Comparison of ENCODE assay signal across 9 cellular contexts in the genomic region with DNA sequence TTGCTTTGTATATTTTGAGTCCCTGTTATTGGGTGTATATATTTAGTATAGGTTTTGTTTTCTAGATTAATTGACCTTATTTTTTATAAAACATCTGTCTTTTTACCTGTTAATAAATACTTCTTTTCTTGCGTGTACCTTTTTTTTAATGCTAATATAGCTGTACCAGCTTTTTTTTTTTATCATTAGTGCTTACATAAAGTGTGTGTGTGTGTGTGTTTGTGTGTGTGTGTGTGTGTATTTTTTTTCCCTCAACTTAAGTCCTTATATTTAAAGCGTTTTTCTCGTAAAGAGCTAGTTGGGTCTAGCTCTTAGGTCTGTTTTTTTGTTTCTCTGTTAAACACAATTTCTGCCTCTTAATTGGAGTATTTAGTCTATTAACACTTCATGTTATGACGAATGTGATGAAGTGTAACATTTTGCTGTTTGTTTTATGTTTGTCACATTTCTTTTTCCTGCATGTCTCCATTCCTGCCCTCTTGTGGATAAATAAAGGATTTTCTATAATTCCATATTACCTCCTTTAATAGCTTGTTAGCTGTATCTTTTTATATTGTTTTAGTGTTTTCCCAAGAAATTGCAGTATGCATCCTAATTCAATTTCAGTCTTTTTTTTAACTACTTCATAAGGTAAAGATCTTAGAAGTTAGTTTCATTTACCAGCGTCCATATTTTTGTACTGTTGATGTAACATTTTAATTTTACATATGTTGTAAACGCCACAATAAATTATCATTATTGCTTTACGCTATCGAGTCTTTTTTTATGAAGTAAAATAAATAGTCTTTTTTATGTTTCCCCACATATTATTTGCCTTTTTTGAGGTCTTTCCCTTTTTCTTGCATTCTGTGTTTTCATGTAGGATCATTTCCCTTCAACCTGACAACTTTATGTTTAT. TPM values are rescaled to one million over a fixed set of nuclear protein-coding genes. Genes with fewer than 3 reads are reported as not detected.
DNase-seq lines count a peak whose midpoint lies in the region; ATAC-seq and TF ChIP-seq lines count a peak whose summit lies in the region.
"Had no signal": no experiment of that assay in that cellular context is flagged by ENCODE, and none has a peak within 500 bp of the region (broad histone marks: within the 10 kb centered on the region; RNA-seq: fewer than 3 reads in every experiment).

No MANE protein-coding gene starts in this region.

- intact Hi-C loops in A673 (cut with micrococcal nuclease; ENCODE audit: unreplicated experiment), result no loop called here

- no peak overlapping the region for H3K27ac ChIP-seq in A673 (ENCODE audit: low read depth, low read length, poor library complexity, severe bottlenecking)
- no peak overlapping the region for H3K27ac ChIP-seq in foreskin keratinocyte
- no peak overlapping the region for H3K27ac ChIP-seq in right atrium auricular region
- H3K27ac ChIP-seq: epithelial cell of prostate had no signal

- peaks cover 53% of the 10 kb centered on the region for H3K36me3 Mint-ChIP-seq in T-helper 2 cell treated with Interferon-gamma antibody and Interleukin-4, amounts not matched to agents 5 μg/mL and 100 μg/mL, for 36 hours (ENCODE audit: low read depth)

- H3K9me3 ChIP-seq in A673 (ENCODE audit: low read depth, low read length, poor library complexity, severe bottlenecking) (no peaks in the 10 kb centered on the region), right atrium auricular region (no peaks in the 10 kb centered on the region)

- no peaks in the 10 kb centered on the region for H3K27me3 Mint-ChIP-seq in T-helper 2 cell treated with Interferon-gamma antibody and Interleukin-4, amounts not matched to agents 5 μg/mL and 100 μg/mL, for 36 hours (ENCODE audit: low read depth)

- peaks cover 43% of the 10 kb centered on the region for H3K4me1 Mint-ChIP-seq in T-helper 2 cell treated with Interferon-gamma antibody and Interleukin-4, amounts not matched to agents 5 μg/mL and 100 μg/mL, for 36 hours (ENCODE audit: low read depth)

- peaks cover 19% of the 10 kb centered on the region for H3K4me1 ChIP-seq in A673 (ENCODE audit: insufficient read depth, low read length, poor library complexity, severe bottlenecking)
- H3K4me1 ChIP-seq in foreskin keratinocyte, result peaks cover 23% of the 10 kb centered on the region
- H3K4me1 ChIP-seq in right atrium auricular region, result peaks cover 0 to 45% of the 10 kb centered on the region in 2 donors

- no peak overlapping the region for H3K4me3 ChIP-seq in A673 (ENCODE audit: low read depth, low read length, poor library complexity, severe bottlenecking)
- H3K4me3 ChIP-seq in right atrium auricular region, result no peak overlapping the region

- ATAC-seq in foreskin keratinocyte (no peak), left lobe of liver (no peak)

- BruUV-seq in A673 (replicated peaks; lab: Mats Ljungman, UMichigan), result no TSS peak

- peaks cover 22% of the 10 kb centered on the region for H3K36me3 ChIP-seq in A673 (ENCODE audit: insufficient read depth, low read length, poor library complexity, severe bottlenecking)
- peaks cover 24% of the 10 kb centered on the region for H3K36me3 ChIP-seq in right atrium auricular region

- DNase-seq in A673 (ENCODE audit: low spot score) (peak; percentile 50), GM03348 (ENCODE audit: low spot score) (peak; percentile 27), foreskin keratinocyte (no peak), left lobe of liver (ENCODE audit: low spot score) (no peak), GM20000 (ENCODE audit: low spot score) (no peak), right atrium auricular region (ENCODE audit: low spot score) (no peak)
- no peak for DNase-seq in T-helper 2 cell treated with Interferon-gamma antibody and Interleukin-4, amounts not matched to agents 5 μg/mL and 100 μg/mL, for 36 hours (ENCODE audit: low spot score)
- no peak for DNase-seq in stimulated activated CD4-positive, alpha-beta T cell treated with anti-CD3 and anti-CD28 coated beads, Interleukin-2, amount 100 ng/mL, for 48 hours

- POLR2A ChIA-PET in A673 (lab: Charles Lee; ENCODE audit: low non-redundant PET), result no interaction called here

- TF ChIP-seq CTCF in A673 (conservative IDR thresholded peaks at IDR 0.05; ENCODE audit: low read depth, low read length), result peak; percentile 60
- TF ChIP-seq CTCF in foreskin keratinocyte (conservative IDR thresholded peaks at IDR 0.05), result peak; percentile 56
- no peak for TF ChIP-seq CTCF in GM20000 (IDR thresholded peaks at IDR 0.05; ENCODE audit: extremely low read depth, missing control alignments)
- TF ChIP-seq CTCF in right atrium auricular region (IDR thresholded peaks at IDR 0.05), result peak in 1 of 2 donors; percentile 56

- no peak overlapping the region for H3K27ac Mint-ChIP-seq in T-helper 2 cell treated with Interferon-gamma antibody and Interleukin-4, amounts not matched to agents 5 μg/mL and 100 μg/mL, for 36 hours

- no peaks in the 10 kb centered on the region for H3K9me3 Mint-ChIP-seq in T-helper 2 cell treated with Interferon-gamma antibody and Interleukin-4, amounts not matched to agents 5 μg/mL and 100 μg/mL, for 36 hours

- peak overlapping the region; percentile 57 for H3K4me3 Mint-ChIP-seq in T-helper 2 cell treated with Interferon-gamma antibody and Interleukin-4, amounts not matched to agents 5 μg/mL and 100 μg/mL, for 36 hours

- H3K27me3 ChIP-seq in A673 (replicated peaks; ENCODE audit: insufficient read depth, low read depth, low read length, poor library complexity) (no peaks in the 10 kb centered on the region), foreskin keratinocyte (no peaks in the 10 kb centered on the region), right atrium auricular region (no peaks in the 10 kb centered on the region)

- CTCF ChIA-PET in A673 (lab: Charles Lee), result interaction anchor here (0.8 to 0.9 kb wide), 2 partner anchors 28 to 496 kb away, joined by 4 read pairs; no protein-coding TSS in a partner anchor

RNA-seq across cellular contexts. Expression of gene PRMT2, which starts 4.3 kb away (rescaled TPM):
- total RNA-seq in A673 (2021) (86.4 and 88.0 TPM in 2 replicates), foreskin keratinocyte (92.0 and 93.0 TPM in 2 replicates), left lobe of liver (15.3 TPM), right atrium auricular region (10 to 100 TPM; 36.7 to 60.5 TPM)
- polyA plus RNA-seq in foreskin keratinocyte, result 95.3 and 99.5 TPM in 2 replicates

RNA-seq across cellular contexts. Expression of gene S100B, which starts 34.9 kb away (rescaled TPM):
- total RNA-seq in A673 (2021), result not detected in 2 replicates
- 0.17 TPM in 1 of 2 replicates, not detected in the other for total RNA-seq in foreskin keratinocyte
- polyA plus RNA-seq in foreskin keratinocyte, result 0.21 TPM in 1 of 2 replicates, not detected in the other
- total RNA-seq in left lobe of liver, result not detected
- total RNA-seq in right atrium auricular region, result 1 to 10 TPM; 4.5 to 5.8 TPM

Comparison
In these comparisons a context has a peak if more than half of its experiments do, and no peak if none do; other contexts are left out.
1. DNase-seq: peak in A673 (single experiment) and GM03348 (single experiment); none in T-helper 2 cell treated with Interferon-gamma antibody and Interleukin-4, amounts not matched to agents 5 μg/mL and 100 μg/mL, for 36 hours (single experiment), foreskin keratinocyte (0 of 2), stimulated activated CD4-positive, alpha-beta T cell treated with anti-CD3 and anti-CD28 coated beads, Interleukin-2, amount 100 ng/mL, for 48 hours (0 of 2), left lobe of liver (single experiment), GM20000 (single experiment) and right atrium auricular region (single experiment).